ENCODE assay signal across 1 cellular context in genomic region chr2:197369228-197369945, GRCh38.
TF ChIP-seq lines count a peak whose summit lies in the region.

No MANE protein-coding gene starts in this region.

TF ChIP-seq in endothelial cell of umbilical vein, 7 proteins besides CTCF, POLR2A, EP300 and RAD21:
- no peak for TF ChIP-seq GATA2 (IDR thresholded peaks at IDR 0.05; ENCODE audit: insufficient read depth, insufficient read length, low read depth, low read length)
- no peak for TF ChIP-seq MYC (IDR thresholded peaks at IDR 0.05; ENCODE audit: low read depth, low read length)
- TF ChIP-seq MAX (IDR thresholded peaks at IDR 0.05; ENCODE audit: insufficient read depth, insufficient read length), result no peak
- TF ChIP-seq POLR2AphosphoS5 (IDR thresholded peaks at IDR 0.05; ENCODE audit: insufficient read depth, low read depth, low read length), result no peak
- TF ChIP-seq EZH2 (IDR thresholded peaks at IDR 0.05; ENCODE audit: borderline replicate concordance, low read depth, low read length, severe bottlenecking), result no peak
- no peak for TF ChIP-seq FOS (IDR thresholded peaks at IDR 0.05; ENCODE audit: borderline replicate concordance, insufficient read depth, low read length)
- TF ChIP-seq JUN (IDR thresholded peaks at IDR 0.05; ENCODE audit: borderline replicate concordance, insufficient read depth, insufficient read length, low read depth), result no peak
